15 cellular contexts compared by ENCODE assay signal in genomic region chr4:142128529-142128928, GRCh38.
DNase-seq lines count a peak whose midpoint lies in the region; ATAC-seq and TF ChIP-seq lines count a peak whose summit lies in the region.
"Had no signal": no experiment of that assay in that cellular context is flagged by ENCODE, and none has a peak within 500 bp of the region (broad histone marks: within the 10 kb centered on the region; RNA-seq: fewer than 3 reads in every experiment).

No MANE protein-coding gene starts in this region.

- intact Hi-C loops in Right ventricle myocardium superior (cut with DNase I) = loop anchor here (5.0 to 10.0 kb wide), 2 partner anchors 596 to 719 kb away; partner anchors contain the start of gene INPP4B
- intact Hi-C loops in transverse colon (cut with DNase I; ENCODE audit: low total_unique reads) = no loop called here

- in situ Hi-C loops in transverse colon (cut with MboI; ENCODE audit: low pct_ligation_motif_present in 1 of 4, low pct_unique_long_range_greater_than_20kb in 1 of 4, low sequenced_read_pairs in 3 of 4) = loop anchor here in 3 of 4 donors (10.0 to 25.0 kb wide), 2 partner anchors 584 to 716 kb away; partner anchors contain the start of gene INPP4B (in 2 of the 3)

- peak; percentile 38 for DNase-seq in Right ventricle myocardium superior
- DNase-seq in right atrium auricular region (ENCODE audit: low spot score) = no peak
- peak; percentile 72 for DNase-seq in coronary artery (ENCODE audit: low spot score)
- DNase-seq in lung microvascular endothelial cell (ENCODE audit: low read depth in 2 of 2) = peak; percentile 69 to 92
- no peak for DNase-seq in transverse colon
- DNase-seq in upper lobe of left lung = no peak
- DNase-seq in HPDE6-E6E7 (ENCODE audit: extremely low spot score) = no peak
- DNase-seq: MM.1S, NCI-H446, RPMI8226 had no signal

- H3K27me3 ChIP-seq in right atrium auricular region (no peaks in the 10 kb centered on the region), transverse colon (no peaks in the 10 kb centered on the region), upper lobe of left lung (no peaks in the 10 kb centered on the region)
- H3K27me3 ChIP-seq: BLaER1, vagina had no signal

- ATAC-seq in Right ventricle myocardium superior (ENCODE audit: poor library complexity) = no peak
- no peak for ATAC-seq in upper lobe of left lung (ENCODE audit: low FRiP score in 2 of 2)
- ATAC-seq in GM21619 (IDR thresholded peaks at IDR 0.05; ENCODE audit: unreplicated experiment) = no peak

- H3K4me1 ChIP-seq in right atrium auricular region (no peaks in the 10 kb centered on the region), transverse colon (peaks cover 9 to 34% (median 21%) of the 10 kb centered on the region in 4 donors), upper lobe of left lung (peaks cover 0 to 6% (median 2%) of the 10 kb centered on the region in 4 donors)
- H3K4me1 ChIP-seq: BLaER1 had no signal

- H3K36me3 ChIP-seq in right atrium auricular region (no peaks in the 10 kb centered on the region), transverse colon (no peaks in the 10 kb centered on the region), upper lobe of left lung (no peaks in the 10 kb centered on the region)
- H3K36me3 ChIP-seq: BLaER1, vagina had no signal

- TF ChIP-seq EP300 in transverse colon (IDR thresholded peaks at IDR 0.05; ENCODE audit: low read depth) (no peak), upper lobe of left lung (IDR thresholded peaks at IDR 0.05) (no peak)

- no peak overlapping the region for H3K4me3 ChIP-seq in right atrium auricular region
- no peak overlapping the region for H3K4me3 ChIP-seq in coronary artery
- H3K4me3 ChIP-seq in transverse colon = no peak overlapping the region
- H3K4me3 ChIP-seq in upper lobe of left lung = no peak overlapping the region
- H3K4me3 ChIP-seq: BLaER1, skin epidermis, vagina had no signal

- no peak for TF ChIP-seq CTCF in right atrium auricular region (IDR thresholded peaks at IDR 0.05)
- TF ChIP-seq CTCF in coronary artery (IDR thresholded peaks at IDR 0.05) = no peak
- no peak for TF ChIP-seq CTCF in transverse colon (IDR thresholded peaks at IDR 0.05)
- no peak for TF ChIP-seq CTCF in upper lobe of left lung (IDR thresholded peaks at IDR 0.05)

- no peak for TF ChIP-seq POLR2A in transverse colon (IDR thresholded peaks at IDR 0.05)
- TF ChIP-seq POLR2A in upper lobe of left lung (IDR thresholded peaks at IDR 0.05) = no peak

- WGBS in transverse colon (ENCODE audit: low coverage in 1 of 2), 2 donors = 62 to 64% methylated on average over 3 of the region's 3 CpGs
- WGBS in upper lobe of left lung, 2 donors = 30 to 32% methylated on average over 3 of the region's 3 CpGs

- H3K27ac ChIP-seq in right atrium auricular region (peak overlapping the region in 1 of 2 donors; percentile 14), coronary artery (peak overlapping the region; percentile 45 to 75), transverse colon (peak overlapping the region in 3 of 4 donors; percentile 8 to 56 (median 34)), upper lobe of left lung (peak overlapping the region in 1 of 4 donors; percentile 60)
- H3K27ac ChIP-seq: BLaER1, vagina, VCaP had no signal

- no peaks in the 10 kb centered on the region for H3K9me3 ChIP-seq in right atrium auricular region
- H3K9me3 ChIP-seq in transverse colon = no peaks in the 10 kb centered on the region
- no peaks in the 10 kb centered on the region for H3K9me3 ChIP-seq in upper lobe of left lung
- H3K9me3 ChIP-seq: BLaER1, vagina had no signal

Comparison
In these comparisons a context has a peak if more than half of its experiments do, and no peak if none do; other contexts are left out.
1. DNase-seq: peak in Right ventricle myocardium superior (single experiment), coronary artery (single experiment) and lung microvascular endothelial cell (2 of 2); none in right atrium auricular region (single experiment), transverse colon (single experiment), upper lobe of left lung (0 of 2) and HPDE6-E6E7 (single experiment).